In the genomic region with DNA sequence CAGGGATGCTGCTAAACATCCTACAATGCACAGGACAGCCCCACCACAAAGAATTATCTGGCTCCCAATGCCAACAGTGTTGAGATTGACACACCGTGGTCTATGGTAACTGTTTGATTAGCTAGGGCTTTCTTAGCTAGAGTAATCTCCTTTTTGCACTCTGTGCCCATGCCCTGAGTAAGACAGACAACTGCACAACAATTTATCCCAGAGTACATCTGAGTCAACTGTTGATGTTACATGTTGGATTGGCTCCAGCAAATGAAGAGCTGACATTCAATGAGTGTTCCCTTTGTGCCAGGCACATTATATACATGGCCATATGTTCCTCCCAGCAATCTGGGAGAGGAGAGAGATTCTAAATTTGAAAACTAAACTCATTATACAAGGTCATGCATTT, we compare ENCODE assay signal across 2 cellular contexts.
TF ChIP-seq lines count a peak whose summit lies in the region.

No MANE protein-coding gene starts in this region.

TF ChIP-seq in endothelial cell of umbilical vein, 7 proteins besides CTCF, POLR2A, EP300 and RAD21 (continued from another document):
- TF ChIP-seq, protein P1, sequence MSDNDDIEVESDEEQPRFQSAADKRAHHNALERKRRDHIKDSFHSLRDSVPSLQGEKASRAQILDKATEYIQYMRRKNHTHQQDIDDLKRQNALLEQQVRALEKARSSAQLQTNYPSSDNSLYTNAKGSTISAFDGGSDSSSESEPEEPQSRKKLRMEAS (IDR thresholded peaks at IDR 0.05; ENCODE audit: insufficient read depth, insufficient read length) = no peak
- TF ChIP-seq FOS (IDR thresholded peaks at IDR 0.05; ENCODE audit: borderline replicate concordance, insufficient read depth, low read length) (peak; percentile 7), GATA2 (IDR thresholded peaks at IDR 0.05; ENCODE audit: insufficient read depth, insufficient read length, low read depth, low read length) (no peak)

TF ChIP-seq in GM23338, 12 proteins besides CTCF, POLR2A, EP300 and RAD21 (continued from another document):
- TF ChIP-seq JUNB (IDR thresholded peaks at IDR 0.05; ENCODE audit: unreplicated experiment) (no peak), ZNF114 (CRISPR knock-in tag; IDR thresholded peaks at IDR 0.05) (no peak), ZNF331 (CRISPR knock-in tag; IDR thresholded peaks at IDR 0.05; ENCODE audit: low read depth) (no peak), EZH2 (IDR thresholded peaks at IDR 0.05; ENCODE audit: low read depth, unreplicated experiment) (no peak), STAT1 (IDR thresholded peaks at IDR 0.05; ENCODE audit: unreplicated experiment) (no peak), EZH2phosphoT487 (IDR thresholded peaks at IDR 0.05; ENCODE audit: unreplicated experiment) (no peak), NANOG (IDR thresholded peaks at IDR 0.05; ENCODE audit: borderline replicate concordance) (no peak)
- TF ChIP-seq, protein P2, sequence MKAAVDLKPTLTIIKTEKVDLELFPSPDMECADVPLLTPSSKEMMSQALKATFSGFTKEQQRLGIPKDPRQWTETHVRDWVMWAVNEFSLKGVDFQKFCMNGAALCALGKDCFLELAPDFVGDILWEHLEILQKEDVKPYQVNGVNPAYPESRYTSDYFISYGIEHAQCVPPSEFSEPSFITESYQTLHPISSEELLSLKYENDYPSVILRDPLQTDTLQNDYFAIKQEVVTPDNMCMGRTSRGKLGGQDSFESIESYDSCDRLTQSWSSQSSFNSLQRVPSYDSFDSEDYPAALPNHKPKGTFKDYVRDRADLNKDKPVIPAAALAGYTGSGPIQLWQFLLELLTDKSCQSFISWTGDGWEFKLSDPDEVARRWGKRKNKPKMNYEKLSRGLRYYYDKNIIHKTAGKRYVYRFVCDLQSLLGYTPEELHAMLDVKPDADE (IDR thresholded peaks at IDR 0.05) = no peak
- TF ChIP-seq, protein P3, sequence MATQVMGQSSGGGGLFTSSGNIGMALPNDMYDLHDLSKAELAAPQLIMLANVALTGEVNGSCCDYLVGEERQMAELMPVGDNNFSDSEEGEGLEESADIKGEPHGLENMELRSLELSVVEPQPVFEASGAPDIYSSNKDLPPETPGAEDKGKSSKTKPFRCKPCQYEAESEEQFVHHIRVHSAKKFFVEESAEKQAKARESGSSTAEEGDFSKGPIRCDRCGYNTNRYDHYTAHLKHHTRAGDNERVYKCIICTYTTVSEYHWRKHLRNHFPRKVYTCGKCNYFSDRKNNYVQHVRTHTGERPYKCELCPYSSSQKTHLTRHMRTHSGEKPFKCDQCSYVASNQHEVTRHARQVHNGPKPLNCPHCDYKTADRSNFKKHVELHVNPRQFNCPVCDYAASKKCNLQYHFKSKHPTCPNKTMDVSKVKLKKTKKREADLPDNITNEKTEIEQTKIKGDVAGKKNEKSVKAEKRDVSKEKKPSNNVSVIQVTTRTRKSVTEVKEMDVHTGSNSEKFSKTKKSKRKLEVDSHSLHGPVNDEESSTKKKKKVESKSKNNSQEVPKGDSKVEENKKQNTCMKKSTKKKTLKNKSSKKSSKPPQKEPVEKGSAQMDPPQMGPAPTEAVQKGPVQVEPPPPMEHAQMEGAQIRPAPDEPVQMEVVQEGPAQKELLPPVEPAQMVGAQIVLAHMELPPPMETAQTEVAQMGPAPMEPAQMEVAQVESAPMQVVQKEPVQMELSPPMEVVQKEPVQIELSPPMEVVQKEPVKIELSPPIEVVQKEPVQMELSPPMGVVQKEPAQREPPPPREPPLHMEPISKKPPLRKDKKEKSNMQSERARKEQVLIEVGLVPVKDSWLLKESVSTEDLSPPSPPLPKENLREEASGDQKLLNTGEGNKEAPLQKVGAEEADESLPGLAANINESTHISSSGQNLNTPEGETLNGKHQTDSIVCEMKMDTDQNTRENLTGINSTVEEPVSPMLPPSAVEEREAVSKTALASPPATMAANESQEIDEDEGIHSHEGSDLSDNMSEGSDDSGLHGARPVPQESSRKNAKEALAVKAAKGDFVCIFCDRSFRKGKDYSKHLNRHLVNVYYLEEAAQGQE (IDR thresholded peaks at IDR 0.05; ENCODE audit: unreplicated experiment) = no peak
- TF ChIP-seq, protein P4, sequence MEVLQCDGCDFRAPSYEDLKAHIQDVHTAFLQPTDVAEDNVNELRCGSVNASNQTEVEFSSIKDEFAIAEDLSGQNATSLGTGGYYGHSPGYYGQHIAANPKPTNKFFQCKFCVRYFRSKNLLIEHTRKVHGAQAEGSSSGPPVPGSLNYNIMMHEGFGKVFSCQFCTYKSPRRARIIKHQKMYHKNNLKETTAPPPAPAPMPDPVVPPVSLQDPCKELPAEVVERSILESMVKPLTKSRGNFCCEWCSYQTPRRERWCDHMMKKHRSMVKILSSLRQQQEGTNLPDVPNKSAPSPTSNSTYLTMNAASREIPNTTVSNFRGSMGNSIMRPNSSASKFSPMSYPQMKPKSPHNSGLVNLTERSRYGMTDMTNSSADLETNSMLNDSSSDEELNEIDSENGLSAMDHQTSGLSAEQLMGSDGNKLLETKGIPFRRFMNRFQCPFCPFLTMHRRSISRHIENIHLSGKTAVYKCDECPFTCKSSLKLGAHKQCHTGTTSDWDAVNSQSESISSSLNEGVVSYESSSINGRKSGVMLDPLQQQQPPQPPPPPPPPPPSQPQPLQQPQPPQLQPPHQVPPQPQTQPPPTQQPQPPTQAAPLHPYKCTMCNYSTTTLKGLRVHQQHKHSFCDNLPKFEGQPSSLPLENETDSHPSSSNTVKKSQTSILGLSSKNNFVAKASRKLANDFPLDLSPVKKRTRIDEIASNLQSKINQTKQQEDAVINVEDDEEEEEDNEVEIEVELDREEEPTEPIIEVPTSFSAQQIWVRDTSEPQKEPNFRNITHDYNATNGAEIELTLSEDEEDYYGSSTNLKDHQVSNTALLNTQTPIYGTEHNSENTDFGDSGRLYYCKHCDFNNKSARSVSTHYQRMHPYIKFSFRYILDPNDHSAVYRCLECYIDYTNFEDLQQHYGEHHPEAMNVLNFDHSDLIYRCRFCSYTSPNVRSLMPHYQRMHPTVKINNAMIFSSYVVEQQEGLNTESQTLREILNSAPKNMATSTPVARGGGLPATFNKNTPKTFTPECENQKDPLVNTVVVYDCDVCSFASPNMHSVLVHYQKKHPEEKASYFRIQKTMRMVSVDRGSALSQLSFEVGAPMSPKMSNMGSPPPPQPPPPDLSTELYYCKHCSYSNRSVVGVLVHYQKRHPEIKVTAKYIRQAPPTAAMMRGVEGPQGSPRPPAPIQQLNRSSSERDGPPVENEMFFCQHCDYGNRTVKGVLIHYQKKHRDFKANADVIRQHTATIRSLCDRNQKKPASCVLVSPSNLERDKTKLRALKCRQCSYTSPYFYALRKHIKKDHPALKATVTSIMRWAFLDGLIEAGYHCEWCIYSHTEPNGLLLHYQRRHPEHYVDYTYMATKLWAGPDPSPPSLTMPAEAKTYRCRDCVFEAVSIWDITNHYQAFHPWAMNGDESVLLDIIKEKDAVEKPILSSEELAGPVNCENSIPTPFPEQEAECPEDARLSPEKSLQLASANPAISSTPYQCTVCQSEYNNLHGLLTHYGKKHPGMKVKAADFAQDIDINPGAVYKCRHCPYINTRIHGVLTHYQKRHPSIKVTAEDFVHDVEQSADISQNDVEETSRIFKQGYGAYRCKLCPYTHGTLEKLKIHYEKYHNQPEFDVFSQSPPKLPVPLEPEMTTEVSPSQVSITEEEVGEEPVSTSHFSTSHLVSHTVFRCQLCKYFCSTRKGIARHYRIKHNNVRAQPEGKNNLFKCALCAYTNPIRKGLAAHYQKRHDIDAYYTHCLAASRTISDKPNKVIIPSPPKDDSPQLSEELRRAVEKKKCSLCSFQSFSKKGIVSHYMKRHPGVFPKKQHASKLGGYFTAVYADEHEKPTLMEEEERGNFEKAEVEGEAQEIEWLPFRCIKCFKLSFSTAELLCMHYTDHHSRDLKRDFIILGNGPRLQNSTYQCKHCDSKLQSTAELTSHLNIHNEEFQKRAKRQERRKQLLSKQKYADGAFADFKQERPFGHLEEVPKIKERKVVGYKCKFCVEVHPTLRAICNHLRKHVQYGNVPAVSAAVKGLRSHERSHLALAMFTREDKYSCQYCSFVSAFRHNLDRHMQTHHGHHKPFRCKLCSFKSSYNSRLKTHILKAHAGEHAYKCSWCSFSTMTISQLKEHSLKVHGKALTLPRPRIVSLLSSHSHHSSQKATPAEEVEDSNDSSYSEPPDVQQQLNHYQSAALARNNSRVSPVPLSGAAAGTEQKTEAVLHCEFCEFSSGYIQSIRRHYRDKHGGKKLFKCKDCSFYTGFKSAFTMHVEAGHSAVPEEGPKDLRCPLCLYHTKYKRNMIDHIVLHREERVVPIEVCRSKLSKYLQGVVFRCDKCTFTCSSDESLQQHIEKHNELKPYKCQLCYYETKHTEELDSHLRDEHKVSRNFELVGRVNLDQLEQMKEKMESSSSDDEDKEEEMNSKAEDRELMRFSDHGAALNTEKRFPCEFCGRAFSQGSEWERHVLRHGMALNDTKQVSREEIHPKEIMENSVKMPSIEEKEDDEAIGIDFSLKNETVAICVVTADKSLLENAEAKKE (CRISPR knock-in tag; IDR thresholded peaks at IDR 0.05) = no peak
